24 cellular contexts compared by ENCODE assay signal in genomic region chr17:36509272-36509985, GRCh38.
"Had no signal": no experiment of that assay in that cellular context is flagged by ENCODE, and none has a peak within 500 bp of the region (broad histone marks: within the 10 kb centered on the region; RNA-seq: fewer than 3 reads in every experiment).

No MANE protein-coding gene starts in this region.

- ATAC-seq: activated T-cell treated with anti-CD3 and anti-CD28 coated beads, Interleukin-2, amount 50 U/mL, for 4 hours; esophagus mucosa; gastrocnemius medialis; mucosa of descending colon; stimulated activated naive CD8-positive, alpha-beta T cell treated with anti-CD3 and anti-CD28 coated beads, Interleukin-15, Interleukin-2, amounts not matched to agents 100 U/mL and 50 U/mL, for 24 hours; T-cell had no signal

- H3K4me3 Mint-ChIP-seq: activated naive CD4-positive, alpha-beta T cell treated with anti-CD3 and anti-CD28 coated beads, Interleukin-2, amount 10 ng/mL, durations not matched to agents 7 days and 5 days; activated T-cell treated with anti-CD3 and anti-CD28 coated beads, Interleukin-2, amount 50 U/mL, for 4 hours; memory B cell; naive B cell; neural crest cell; T-cell had no signal

- H3K27me3 Mint-ChIP-seq: activated naive CD4-positive, alpha-beta T cell treated with anti-CD3 and anti-CD28 coated beads, Interleukin-2, amount 10 ng/mL, durations not matched to agents 7 days and 5 days; memory B cell; naive B cell; progenitor cell of endocrine pancreas; T-cell had no signal

- H3K9me3 ChIP-seq: ascending aorta, gastrocnemius medialis, left ventricle myocardium inferior, mucosa of descending colon, right atrium auricular region, tibial artery had no signal

- H3K27me3 ChIP-seq: ascending aorta, gastrocnemius medialis, right atrium auricular region, tibial artery had no signal

- H3K4me3 ChIP-seq: ascending aorta, gastrocnemius medialis, left ventricle myocardium inferior, mucosa of descending colon, right atrium auricular region, tibial artery had no signal

- H3K4me1 Mint-ChIP-seq: activated naive CD4-positive, alpha-beta T cell treated with anti-CD3 and anti-CD28 coated beads, Interleukin-2, amount 10 ng/mL, durations not matched to agents 7 days and 5 days; memory B cell; neural crest cell; T-cell had no signal

- DNase-seq: activated CD4-positive, alpha-beta T cell treated with anti-CD3 and anti-CD28 coated beads, Interleukin-2, amount 50 U/mL, for 4 hours; activated CD4-positive, CD25-positive, alpha-beta regulatory T cell; activated effector memory CD4-positive, alpha-beta T cell treated with Interleukin-2 at 50 U/mL for 16 hours; activated naive CD4-positive, alpha-beta T cell treated with anti-CD3 and anti-CD28 coated beads, Interleukin-2, amount 10 ng/mL, durations not matched to agents 7 days and 5 days; activated T-cell treated with anti-CD3 and anti-CD28 coated beads, Interleukin-2, amount 50 U/mL, for 4 hours; cortex of kidney; gastrocnemius medialis; head of caudate nucleus; kidney glomerular epithelial cell; left ventricle myocardium inferior; mucosa of descending colon; naive B cell; stimulated activated CD4-positive, alpha-beta T cell treated with anti-CD3 and anti-CD28 coated beads, Interleukin-2, amount 100 ng/mL, for 24 hours; stimulated activated naive CD8-positive, alpha-beta T cell treated with anti-CD3 and anti-CD28 coated beads, Interleukin-15, Interleukin-2, amounts not matched to agents 100 U/mL and 50 U/mL, for 24 hours; substantia nigra; T-cell; T-helper 9 cell; tibial artery had no signal

- H3K27ac ChIP-seq: ascending aorta, gastrocnemius medialis, left ventricle myocardium inferior, right atrium auricular region, tibial artery had no signal

- H3K4me1 ChIP-seq: ascending aorta, gastrocnemius medialis, right atrium auricular region, tibial artery had no signal

- H3K27ac Mint-ChIP-seq: memory B cell, progenitor cell of endocrine pancreas, T-cell had no signal
